ENCODE assay signal across 29 cellular contexts in genomic region chr5:67696446-67696845, GRCh38.
"Had no signal": no experiment of that assay in that cellular context is flagged by ENCODE, and none has a peak within 500 bp of the region (broad histone marks: within the 10 kb centered on the region; RNA-seq: fewer than 3 reads in every experiment).

No MANE protein-coding gene starts in this region.

- DNase-seq: activated B cell treated with CpG ODN at 0.5 μM for 24 hours; activated CD4-positive, alpha-beta memory T cell treated with anti-CD3 and anti-CD28 coated beads for 36 hours; activated CD4-positive, alpha-beta T cell treated with anti-CD3 and anti-CD28 coated beads for 4 hours; activated CD4-positive, alpha-beta T cell treated with anti-CD3 and anti-CD28 coated beads, Interleukin-2, amount 10 ng/mL, durations not matched to agents 7 days and 5 days; activated CD4-positive, CD25-positive, alpha-beta regulatory T cell treated with anti-CD3 and anti-CD28 coated beads, Interleukin-2, amount 50 U/mL, for 72 hours; activated CD8-positive, alpha-beta memory T cell treated with anti-CD3 and anti-CD28 coated beads, Interleukin-2, amount 50 U/mL, for 4 hours; activated CD8-positive, alpha-beta T cell treated with anti-CD3 and anti-CD28 coated beads for 36 hours; activated effector memory CD4-positive, alpha-beta T cell treated with anti-CD3 and anti-CD28 coated beads, Interleukin-2, amount 50 U/mL, for 16 hours; activated gamma-delta T cell treated with Interleukin-2 at 50 U/mL for 16 hours; activated naive CD4-positive, alpha-beta T cell; activated naive CD4-positive, alpha-beta T cell treated with anti-CD3 and anti-CD28 coated beads for 36 hours; activated naive CD4-positive, alpha-beta T cell treated with anti-CD3 and anti-CD28 coated beads, Interleukin-2, amount 50 U/mL, for 16 hours; activated naive CD8-positive, alpha-beta T cell treated with anti-CD3 and anti-CD28 coated beads for 36 hours; activated T-cell treated with anti-CD3 and anti-CD28 coated beads for 4 hours; activated T-cell treated with anti-CD3 and anti-CD28 coated beads, Interleukin-2, amount 50 U/mL, for 1 hour; activated T-cell treated with anti-CD3 and anti-CD28 coated beads, Interleukin-2, amount 50 U/mL, for 4 hours; activated T-cell treated with anti-CD3 and anti-CD28 coated beads, Interleukin-2, amount 50 U/mL, for 72 hours; adrenal gland; amniotic stem cell; aorta; body of pancreas; brain microvascular endothelial cell; central memory CD4-positive, alpha-beta T cell; cerebellar nuclear complex; T-helper 1 cell; T-helper 2 cell; T-helper 9 cell had no signal

- H3K27ac ChIP-seq: adrenal gland, body of pancreas, brain microvascular endothelial cell, breast epithelium, VCaP had no signal

- H3K4me1 ChIP-seq: body of pancreas had no signal

- H3K27me3 ChIP-seq: adrenal gland, body of pancreas, brain microvascular endothelial cell, breast epithelium had no signal

- H3K9me3 ChIP-seq: adrenal gland, body of pancreas, breast epithelium had no signal

- H3K4me3 ChIP-seq: adrenal gland, body of pancreas, breast epithelium had no signal

- H3K36me3 ChIP-seq: adrenal gland, brain microvascular endothelial cell, breast epithelium had no signal
